In genomic region chr20:49590163-49591017, GRCh38 we compare ENCODE assay signal across 15 cellular contexts. TPM values are rescaled to one million over a fixed set of nuclear protein-coding genes. Genes with fewer than 3 reads are reported as not detected.
DNase-seq lines count a peak whose midpoint lies in the region; TF ChIP-seq lines count a peak whose summit lies in the region.
"Had no signal": no experiment of that assay in that cellular context is flagged by ENCODE, and none has a peak within 500 bp of the region (broad histone marks: within the 10 kb centered on the region; RNA-seq: fewer than 3 reads in every experiment).

No MANE protein-coding gene starts in this region.

- H3K9me3 Mint-ChIP-seq in activated T-helper 2 cell treated with anti-CD3 and anti-CD28 coated beads, Interferon-gamma antibody, Interleukin-2, Interleukin-4, amounts not matched to agents 10 μg/mL and 5 μg/mL and 100 μg/mL, durations not matched to agents 14 hours and 24 hours and 36 hours = peaks cover 10% of the 10 kb centered on the region

- peaks cover 55% of the 10 kb centered on the region for H3K36me3 Mint-ChIP-seq in activated T-helper 2 cell treated with anti-CD3 and anti-CD28 coated beads, Interferon-gamma antibody, Interleukin-2, Interleukin-4, amounts not matched to agents 10 μg/mL and 5 μg/mL and 100 μg/mL, durations not matched to agents 14 hours and 24 hours and 36 hours (ENCODE audit: low read depth)

- no peak overlapping the region for H3K4me3 ChIP-seq in HEK293 (ENCODE audit: low read depth, low read length)
- H3K4me3 ChIP-seq in muscle layer of duodenum (ENCODE audit: low read depth in 1 of 2, low read length in 2 of 2) = no peak overlapping the region
- H3K4me3 ChIP-seq: HAP-1, Peyer's patch had no signal

- H3K27ac ChIP-seq in HEK293 (ENCODE audit: extremely low read depth, low read depth, low read length) = no peak overlapping the region
- peak overlapping the region; percentile 74 for H3K27ac ChIP-seq in muscle layer of duodenum (ENCODE audit: low read length)
- H3K27ac ChIP-seq: Peyer's patch had no signal

- H3K4me1 Mint-ChIP-seq in activated T-helper 2 cell treated with anti-CD3 and anti-CD28 coated beads, Interferon-gamma antibody, Interleukin-2, Interleukin-4, amounts not matched to agents 10 μg/mL and 5 μg/mL and 100 μg/mL, durations not matched to agents 14 hours and 24 hours and 36 hours (ENCODE audit: low read depth) = peaks cover 75% of the 10 kb centered on the region

- DNase-seq in activated CD4-positive, alpha-beta T cell treated with anti-CD3 and anti-CD28 coated beads for 48 hours = peak; percentile 34
- DNase-seq in activated CD4-positive, alpha-beta T cell treated with anti-CD3 and anti-CD28 coated beads, Interleukin-2, amount 50 U/mL, for 4 hours = no peak
- DNase-seq in activated T-helper 2 cell treated with anti-CD3 and anti-CD28 coated beads, Interferon-gamma antibody, Interleukin-2, Interleukin-4, amounts not matched to agents 10 μg/mL and 5 μg/mL and 100 μg/mL, durations not matched to agents 14 hours and 24 hours and 36 hours (ENCODE audit: low spot score) = no peak
- DNase-seq in ureter (ENCODE audit: low spot score) = no peak
- DNase-seq in NCI-H1694 (lab: John Stamatoyannopoulos, UW) = no peak
- DNase-seq in NCI-H2081 treated with DMSO at 0.1 percent for 48 hours (lab: John Stamatoyannopoulos, UW) = no peak
- DNase-seq: COR-L47; effector CD4-positive, alpha-beta T cell; foreskin melanocyte; Peyer's patch; T-helper 17 cell had no signal

- H3K9me3 ChIP-seq in HEK293 (ENCODE audit: control insufficient read depth, insufficient read depth, low read depth, low read length) = no peaks in the 10 kb centered on the region
- no peaks in the 10 kb centered on the region for H3K9me3 ChIP-seq in muscle layer of duodenum (ENCODE audit: control insufficient read depth in 1 of 2, low read length in 2 of 2)
- H3K9me3 ChIP-seq: HAP-1, Peyer's patch had no signal

- peak overlapping the region; percentile 90 for H3K4me3 Mint-ChIP-seq in activated T-helper 2 cell treated with anti-CD3 and anti-CD28 coated beads, Interferon-gamma antibody, Interleukin-2, Interleukin-4, amounts not matched to agents 10 μg/mL and 5 μg/mL and 100 μg/mL, durations not matched to agents 14 hours and 24 hours and 36 hours (ENCODE audit: low read depth)
- H3K4me3 Mint-ChIP-seq: T-helper 17 cell had no signal

- no peaks in the 10 kb centered on the region for H3K27me3 ChIP-seq in muscle layer of duodenum (ENCODE audit: low read depth, low read length)
- H3K27me3 ChIP-seq: Peyer's patch had no signal

- H3K36me3 ChIP-seq in HEK293 (ENCODE audit: control insufficient read depth in 2 of 2, insufficient read depth in 1 of 2, low read length in 2 of 2) = no peaks in the 10 kb centered on the region
- H3K36me3 ChIP-seq in muscle layer of duodenum (ENCODE audit: control insufficient read depth in 1 of 2, insufficient read depth in 2 of 2, low read length in 2 of 2) = no peaks in the 10 kb centered on the region
- H3K36me3 ChIP-seq: HAP-1, Peyer's patch had no signal

- no peak for TF ChIP-seq CTCF in HEK293 (tag by site-specific recombination; IDR thresholded peaks at IDR 0.05)

- H3K27me3 Mint-ChIP-seq in activated T-helper 2 cell treated with anti-CD3 and anti-CD28 coated beads, Interferon-gamma antibody, Interleukin-2, Interleukin-4, amounts not matched to agents 10 μg/mL and 5 μg/mL and 100 μg/mL, durations not matched to agents 14 hours and 24 hours and 36 hours (ENCODE audit: low read depth) = no peaks in the 10 kb centered on the region

- H3K4me1 ChIP-seq in HEK293 (ENCODE audit: control insufficient read depth, insufficient read depth, low read length) (no peaks in the 10 kb centered on the region), muscle layer of duodenum (ENCODE audit: control insufficient read depth in 1 of 2, insufficient read depth in 2 of 2, low read length in 2 of 2) (peaks cover 0 to 6% of the 10 kb centered on the region in 2 donors)
- H3K4me1 ChIP-seq: HAP-1 had no signal

- intact Hi-C loops in activated T-helper 2 cell treated with anti-CD3 and anti-CD28 coated beads, Interferon-gamma antibody, Interleukin-2, Interleukin-4, amounts not matched to agents 10 μg/mL and 5 μg/mL and 100 μg/mL, durations not matched to agents 14 hours and 24 hours and 36 hours (cut with micrococcal nuclease) = loop anchor here (5.0 to 10.0 kb wide), 2 partner anchors 522 to 826 kb away; partner anchors contain the start of gene UBE2V1

- CTCF ChIA-PET in HEK293 (lab: Yijun Ruan, JAX) = interaction anchor here (0.7 to 1.6 kb wide), 6 partner anchors 14 to 299 kb away, joined by 3 to 5 read pairs (median 4); no protein-coding TSS in a partner anchor

- peak overlapping the region; percentile 100 for H3K27ac Mint-ChIP-seq in activated T-helper 2 cell treated with anti-CD3 and anti-CD28 coated beads, Interferon-gamma antibody, Interleukin-2, Interleukin-4, amounts not matched to agents 10 μg/mL and 5 μg/mL and 100 μg/mL, durations not matched to agents 14 hours and 24 hours and 36 hours
- H3K27ac Mint-ChIP-seq: T-helper 17 cell had no signal

- POLR2A ChIA-PET in HEK293 (lab: Yijun Ruan, JAX) = no interaction called here

TF ChIP-seq in HEK293, 187 proteins besides CTCF, POLR2A, EP300 and RAD21:
- TF ChIP-seq ZNF133 (tag by site-specific recombination; IDR thresholded peaks at IDR 0.05) = 0 out of 2 replicates have a peak, but pooled peaks have one; percentile 47
- TF ChIP-seq ZNF362 (tag by site-specific recombination; IDR thresholded peaks at IDR 0.05) = 0 out of 2 replicates have a peak, but pooled peaks have one; percentile 45
- no peak for TF ChIP-seq GLIS2 (tag by site-specific recombination; IDR thresholded peaks at IDR 0.05)

RNA-seq across cellular contexts. Expression of gene PTGIS, which starts 22.5 kb away (rescaled TPM):
- 31.0 and 31.3 TPM in 2 replicates for total RNA-seq in activated T-helper 2 cell treated with anti-CD3 and anti-CD28 coated beads, Interferon-gamma antibody, Interleukin-2, Interleukin-4, amounts not matched to agents 10 μg/mL and 5 μg/mL and 100 μg/mL, durations not matched to agents 14 hours and 24 hours and 36 hours
- total RNA-seq in ureter = 57.8 TPM
- total RNA-seq: NCI-H460, T-helper 17 cell had no signal
